8 cellular contexts compared by ENCODE assay signal in genomic region chr2:100246163-100247145, GRCh38.
DNase-seq lines count a peak whose midpoint lies in the region; ATAC-seq and TF ChIP-seq lines count a peak whose summit lies in the region.

No MANE protein-coding gene starts in this region.

- no peak overlapping the region for H3K4ac ChIP-seq in neuronal stem cell (ENCODE audit: low read length)

- H4K8ac ChIP-seq in neuronal stem cell (ENCODE audit: low read depth, low read length), result no peak overlapping the region

- H3K4me3 Mint-ChIP-seq in activated T-cell treated with anti-CD3 and anti-CD28 coated beads, Interleukin-2, amount 50 U/mL, for 72 hours, result no peak overlapping the region
- no peak overlapping the region for H3K4me3 Mint-ChIP-seq in activated T-cell treated with anti-CD3 and anti-CD28 coated beads, Interleukin-2, amount 50 U/mL, for 4 hours

- no peak overlapping the region for H4K91ac ChIP-seq in neuronal stem cell (ENCODE audit: low read depth, low read length, poor library complexity)

- H3K14ac ChIP-seq in neuronal stem cell (ENCODE audit: low read length), result no peak overlapping the region

- H3K4me3 ChIP-seq in cardiac fibroblast (replicated peaks in 1 of 2; ENCODE audit: low read depth in 2 of 2, low read length in 2 of 2) (no peak overlapping the region), neuronal stem cell (ENCODE audit: low read length in 2 of 2) (no peak overlapping the region)

- in situ Hi-C loops in G401 (cut with HindIII; ENCODE audit: low sequenced_read_pairs), result no loop called here

- no peak overlapping the region for H3K4me2 ChIP-seq in neuronal stem cell (ENCODE audit: insufficient read depth, low read length, poor library complexity, severe bottlenecking)

- no peaks in the 10 kb centered on the region for H3K36me3 Mint-ChIP-seq in activated T-cell treated with anti-CD3 and anti-CD28 coated beads, Interleukin-2, amount 50 U/mL, for 72 hours (ENCODE audit: insufficient read depth in 2 of 2)
- H3K36me3 Mint-ChIP-seq in activated T-cell treated with anti-CD3 and anti-CD28 coated beads, Interleukin-2, amount 50 U/mL, for 4 hours (ENCODE audit: insufficient read depth), result no peaks in the 10 kb centered on the region

- H3K18ac ChIP-seq in neuronal stem cell (ENCODE audit: low read length), result no peak overlapping the region

- H3K9ac ChIP-seq in neuronal stem cell (ENCODE audit: low read depth, low read length, poor library complexity), result no peak overlapping the region

- peaks cover 15% of the 10 kb centered on the region for H3K27me3 Mint-ChIP-seq in activated T-cell treated with anti-CD3 and anti-CD28 coated beads, Interleukin-2, amount 50 U/mL, for 72 hours (ENCODE audit: low read depth)
- H3K27me3 Mint-ChIP-seq in activated T-cell treated with anti-CD3 and anti-CD28 coated beads, Interleukin-2, amount 50 U/mL, for 4 hours (ENCODE audit: low read depth), result peaks cover 12% of the 10 kb centered on the region

- peaks cover 0 to 3% of the 10 kb centered on the region in 2 donors for H3K4me1 ChIP-seq in neuronal stem cell (ENCODE audit: control insufficient read depth in 2 of 2, insufficient read depth in 1 of 2, low read depth in 1 of 2, low read length in 2 of 2)

- no peaks in the 10 kb centered on the region for H3K36me3 ChIP-seq in neuronal stem cell (replicated peaks in 1 of 2; ENCODE audit: control insufficient read depth in 2 of 2, insufficient read depth in 2 of 2, low read length in 2 of 2)

- DNase-seq in activated T-cell treated with anti-CD3 and anti-CD28 coated beads, Interleukin-2, amount 50 U/mL, for 72 hours, result peak; percentile 5 to 14
- no peak for DNase-seq in activated T-cell treated with anti-CD3 and anti-CD28 coated beads, Interleukin-2, amount 50 U/mL, for 4 hours
- DNase-seq in NCI-H146 treated with DMSO at 0.1 percent for 48 hours (lab: John Stamatoyannopoulos, UW; ENCODE audit: unreplicated experiment), result peak; percentile 24
- DNase-seq in cardiac fibroblast (ENCODE audit: low read depth in 2 of 2), result peak; percentile 12 to 32
- no peak for DNase-seq in neuronal stem cell (ENCODE audit: low spot score)
- no peak for DNase-seq in G401 (ENCODE audit: low spot score)
- no peak for DNase-seq in NCI-H226

- 100% methylated on average over 1 to 7 of the region's 28 CpGs for WGBS in neuronal stem cell (ENCODE audit: extremely low coverage in 2 of 2, insufficient read length in 2 of 2, insufficient replicate concordance in 1 of 2), 2 donors

- no peak for ATAC-seq in activated T-cell treated with anti-CD3 and anti-CD28 coated beads, Interleukin-2, amount 50 U/mL, for 72 hours (replicated peaks in 1 of 2)
- ATAC-seq in activated T-cell treated with anti-CD3 and anti-CD28 coated beads, Interleukin-2, amount 50 U/mL, for 4 hours, result no peak
- ATAC-seq in GM21529 (IDR thresholded peaks at IDR 0.05; ENCODE audit: unreplicated experiment), result no peak

- peak; percentile 54 for TF ChIP-seq CTCF in cardiac fibroblast (IDR thresholded peaks at IDR 0.05; ENCODE audit: low read depth, low read length)

- H2BK12ac ChIP-seq in neuronal stem cell (ENCODE audit: low read length), result no peak overlapping the region

- no peak overlapping the region for H2BK15ac ChIP-seq in neuronal stem cell (ENCODE audit: low read length)

- H2AFZ ChIP-seq in neuronal stem cell (ENCODE audit: low read length), result no peak overlapping the region

- H2BK120ac ChIP-seq in neuronal stem cell (ENCODE audit: low read depth, low read length), result no peak overlapping the region

- H3K23ac ChIP-seq in neuronal stem cell (ENCODE audit: low read depth, low read length, poor library complexity), result peak overlapping the region; percentile 47

- H3K27ac ChIP-seq in neuronal stem cell (replicated peaks; ENCODE audit: low read length), result no peak overlapping the region

- no peak overlapping the region for H3K27ac Mint-ChIP-seq in activated T-cell treated with anti-CD3 and anti-CD28 coated beads, Interleukin-2, amount 50 U/mL, for 72 hours

- no peaks in the 10 kb centered on the region for H3K79me1 ChIP-seq in neuronal stem cell (ENCODE audit: low read depth, low read length)

- H3K9me3 Mint-ChIP-seq in activated T-cell treated with anti-CD3 and anti-CD28 coated beads, Interleukin-2, amount 50 U/mL, for 72 hours, result no peaks in the 10 kb centered on the region
- no peaks in the 10 kb centered on the region for H3K9me3 Mint-ChIP-seq in activated T-cell treated with anti-CD3 and anti-CD28 coated beads, Interleukin-2, amount 50 U/mL, for 4 hours

- no peak overlapping the region for H2AK5ac ChIP-seq in neuronal stem cell (ENCODE audit: low read depth, low read length)

- no peaks in the 10 kb centered on the region for H3K9me3 ChIP-seq in neuronal stem cell (replicated peaks in 1 of 2; ENCODE audit: control insufficient read depth in 2 of 2, insufficient read depth in 1 of 2, low read depth in 1 of 2, low read length in 2 of 2)

- H2BK5ac ChIP-seq in neuronal stem cell (ENCODE audit: low read length), result no peak overlapping the region

- peaks cover 0 to 8% (median 0%) of the 10 kb centered on the region in 3 experiments for H3K27me3 ChIP-seq in neuronal stem cell (ENCODE audit: control insufficient read depth in 3 of 3, insufficient read depth in 3 of 3, low read depth in 1 of 3, low read length in 3 of 3)

- H3K4me1 Mint-ChIP-seq in activated T-cell treated with anti-CD3 and anti-CD28 coated beads, Interleukin-2, amount 50 U/mL, for 72 hours (ENCODE audit: low read depth), result no peaks in the 10 kb centered on the region
- H3K4me1 Mint-ChIP-seq in activated T-cell treated with anti-CD3 and anti-CD28 coated beads, Interleukin-2, amount 50 U/mL, for 4 hours (ENCODE audit: low read depth), result peaks cover 4% of the 10 kb centered on the region

Comparison
In these comparisons a context has a peak if more than half of its experiments do, and no peak if none do; other contexts are left out.
1. DNase-seq: peak in activated T-cell treated with anti-CD3 and anti-CD28 coated beads, Interleukin-2, amount 50 U/mL, for 72 hours (2 of 2), NCI-H146 treated with DMSO at 0.1 percent for 48 hours (single experiment) and cardiac fibroblast (2 of 2); none in activated T-cell treated with anti-CD3 and anti-CD28 coated beads, Interleukin-2, amount 50 U/mL, for 4 hours (single experiment), neuronal stem cell (single experiment), G401 (single experiment) and NCI-H226 (single experiment).